ENCODE assay signal across 13 cellular contexts in genomic region chr7:12619461-12620069, GRCh38. TPM values are rescaled to one million over a fixed set of nuclear protein-coding genes. Genes with fewer than 3 reads are reported as not detected.
"Had no signal": no experiment of that assay in that cellular context is flagged by ENCODE, and none has a peak within 500 bp of the region (broad histone marks: within the 10 kb centered on the region; RNA-seq: fewer than 3 reads in every experiment).

No MANE protein-coding gene starts in this region.

- ATAC-seq: left cardiac atrium, mucosa of descending colon, natural killer cell, T-cell had no signal

- H3K36me3 Mint-ChIP-seq: activated naive CD4-positive, alpha-beta T cell treated with anti-CD3 and anti-CD28 coated beads, Interleukin-2, amount 50 U/mL, for 24 hours; natural killer cell; T-cell had no signal

- DNase-seq: activated B cell treated with CpG ODN at 0.5 μM for 24 hours; activated CD4-positive, alpha-beta T cell treated with anti-CD3 and anti-CD28 coated beads, Interleukin-2, amount 10 ng/mL, durations not matched to agents 24 days and 14 days; central memory CD4-positive, alpha-beta T cell; effector CD8-positive, alpha-beta T cell; left cardiac atrium; mucosa of descending colon; natural killer cell; sigmoid colon; stimulated activated CD4-positive, alpha-beta T cell treated with anti-CD3 and anti-CD28 coated beads, Interleukin-2, amount 100 ng/mL, for 24 hours; stimulated activated naive CD4-positive, alpha-beta T cell; T-cell; upper lobe of left lung had no signal

- H3K9me3 Mint-ChIP-seq: activated B cell treated with CpG ODN at 0.5 μM for 24 hours; activated CD4-positive, alpha-beta T cell treated with anti-CD3 and anti-CD28 coated beads, Interleukin-2, amount 10 ng/mL, durations not matched to agents 24 days and 14 days; activated naive CD4-positive, alpha-beta T cell treated with anti-CD3 and anti-CD28 coated beads, Interleukin-2, amount 50 U/mL, for 24 hours; natural killer cell; T-cell had no signal

- H3K27me3 Mint-ChIP-seq: activated B cell treated with CpG ODN at 0.5 μM for 24 hours; activated naive CD4-positive, alpha-beta T cell treated with anti-CD3 and anti-CD28 coated beads, Interleukin-2, amount 50 U/mL, for 24 hours had no signal

- H3K4me1 Mint-ChIP-seq: activated B cell treated with CpG ODN at 0.5 μM for 24 hours; activated CD4-positive, alpha-beta T cell treated with anti-CD3 and anti-CD28 coated beads, Interleukin-2, amount 10 ng/mL, durations not matched to agents 24 days and 14 days; activated naive CD4-positive, alpha-beta T cell treated with anti-CD3 and anti-CD28 coated beads, Interleukin-2, amount 50 U/mL, for 24 hours; natural killer cell; T-cell had no signal

- H3K27ac Mint-ChIP-seq: activated B cell treated with CpG ODN at 0.5 μM for 24 hours; activated CD4-positive, alpha-beta T cell treated with anti-CD3 and anti-CD28 coated beads, Interleukin-2, amount 10 ng/mL, durations not matched to agents 24 days and 14 days; activated naive CD4-positive, alpha-beta T cell treated with anti-CD3 and anti-CD28 coated beads, Interleukin-2, amount 50 U/mL, for 24 hours; natural killer cell; T-cell had no signal

- H3K4me3 Mint-ChIP-seq: activated B cell treated with CpG ODN at 0.5 μM for 24 hours; activated CD4-positive, alpha-beta T cell treated with anti-CD3 and anti-CD28 coated beads, Interleukin-2, amount 10 ng/mL, durations not matched to agents 24 days and 14 days; activated naive CD4-positive, alpha-beta T cell treated with anti-CD3 and anti-CD28 coated beads, Interleukin-2, amount 50 U/mL, for 24 hours; natural killer cell; T-cell had no signal

RNA-seq across cellular contexts. Expression of gene SCIN, which starts 49.0 kb away (rescaled TPM):
- total RNA-seq: activated B cell treated with CpG ODN at 0.5 μM for 24 hours; activated CD4-positive, alpha-beta T cell treated with anti-CD3 and anti-CD28 coated beads, Interleukin-2, amount 10 ng/mL, durations not matched to agents 24 days and 14 days had no signal
